14 cellular contexts compared by ENCODE assay signal in genomic region chr4:183449193-183449888, GRCh38. TPM values are rescaled to one million over a fixed set of nuclear protein-coding genes. Genes with fewer than 3 reads are reported as not detected.
DNase-seq lines count a peak whose midpoint lies in the region; ATAC-seq and TF ChIP-seq lines count a peak whose summit lies in the region.
"Had no signal": no experiment of that assay in that cellular context is flagged by ENCODE, and none has a peak within 500 bp of the region (broad histone marks: within the 10 kb centered on the region; RNA-seq: fewer than 3 reads in every experiment).

No MANE protein-coding gene starts in this region.

- ATAC-seq in psoas muscle (no peak), HG03432 (IDR thresholded peaks at IDR 0.05; ENCODE audit: unreplicated experiment) (no peak)
- ATAC-seq: activated T-cell treated with anti-CD3 and anti-CD28 coated beads, Interleukin-2, amount 50 U/mL, for 4 hours; HCT116 had no signal

- H3K27me3 ChIP-seq in CD8-positive, alpha-beta memory T cell (ENCODE audit: insufficient read depth, low read length, poor library complexity, severe bottlenecking), result no peaks in the 10 kb centered on the region
- no peaks in the 10 kb centered on the region for H3K27me3 ChIP-seq in Loucy (ENCODE audit: insufficient read depth, low read length, poor library complexity, severe bottlenecking)
- no peaks in the 10 kb centered on the region for H3K27me3 ChIP-seq in fibroblast of lung (ENCODE audit: control insufficient read depth, insufficient read depth, low read length)
- H3K27me3 ChIP-seq in psoas muscle (ENCODE audit: insufficient read depth in 3 of 3, low read length in 2 of 3), result no peaks in the 10 kb centered on the region

- H3K4me3 Mint-ChIP-seq in CD8-positive, alpha-beta memory T cell, result peak overlapping the region in 2 of 7 donors; percentile 8 to 47
- H3K4me3 Mint-ChIP-seq: activated T-cell treated with anti-CD3 and anti-CD28 coated beads, Interleukin-2, amount 50 U/mL, for 4 hours had no signal

- H3K4me1 ChIP-seq in CD8-positive, alpha-beta memory T cell (ENCODE audit: insufficient read depth, low read length), result peaks cover 44% of the 10 kb centered on the region
- H3K4me1 ChIP-seq in Loucy (ENCODE audit: insufficient read depth, low read length, poor library complexity, severe bottlenecking) (peaks cover 46% of the 10 kb centered on the region), fibroblast of lung (ENCODE audit: control insufficient read depth, extremely low read depth, insufficient read depth, low read length) (peaks cover 5% of the 10 kb centered on the region), psoas muscle (peaks cover 47% of the 10 kb centered on the region)

- DNase-seq in CD8-positive, alpha-beta memory T cell, result no peak
- DNase-seq in fibroblast of lung (ENCODE audit: low read depth in 2 of 2) (peak; percentile 53 to 90), psoas muscle (no peak), NCI-H1092 (lab: John Stamatoyannopoulos, UW) (no peak)
- no peak for DNase-seq in stimulated activated CD8-positive, alpha-beta memory T cell treated with anti-CD3 and anti-CD28 coated beads, Interleukin-4, amount 100 ng/mL, for 48 hours
- DNase-seq: activated T-cell treated with anti-CD3 and anti-CD28 coated beads, Interleukin-2, amount 50 U/mL, for 4 hours; aorta; NCI-H2029; RPMI8226; stimulated activated CD4-positive, alpha-beta T cell treated with anti-CD3 and anti-CD28 coated beads, Interleukin-12 subunit alpha, Interleukin-12 subunit beta, amount 100 ng/mL, for 4 hours had no signal

- H3K27ac Mint-ChIP-seq in CD8-positive, alpha-beta memory T cell, result peak overlapping the region in 6 of 8 donors; percentile 12 to 77 (median 55)

- peaks cover 64% of the 10 kb centered on the region for H3K79me2 ChIP-seq in Loucy (ENCODE audit: insufficient read depth, low read length)
- peaks cover 31% of the 10 kb centered on the region for H3K79me2 ChIP-seq in fibroblast of lung (ENCODE audit: control insufficient read depth, insufficient read depth, low read length)
- H3K79me2 ChIP-seq: parathyroid adenoma had no signal

- peaks cover 7 to 71% (median 11%) of the 10 kb centered on the region in 3 donors for H3K36me3 Mint-ChIP-seq in CD8-positive, alpha-beta memory T cell

- CTCF ChIA-PET in CD8-positive, alpha-beta memory T cell (lab: Charles Lee), result no interaction called here

- intact Hi-C loops in psoas muscle (cut with DNase I), result no loop called here

- H4K20me1 ChIP-seq in Loucy (ENCODE audit: insufficient read depth, low read length, poor library complexity, severe bottlenecking) (peaks cover 54% of the 10 kb centered on the region), fibroblast of lung (ENCODE audit: control insufficient read depth, extremely low read depth, insufficient read depth, low read length) (no peaks in the 10 kb centered on the region)

- H3K36me3 ChIP-seq in CD8-positive, alpha-beta memory T cell (ENCODE audit: insufficient read depth, low read length), result peaks cover 21% of the 10 kb centered on the region
- peaks cover 33% of the 10 kb centered on the region for H3K36me3 ChIP-seq in Loucy (ENCODE audit: insufficient read depth, low read length)
- peaks cover 7% of the 10 kb centered on the region for H3K36me3 ChIP-seq in fibroblast of lung (ENCODE audit: control insufficient read depth, insufficient read depth, low read length)
- peaks cover 3 to 52% of the 10 kb centered on the region in 2 donors for H3K36me3 ChIP-seq in psoas muscle (ENCODE audit: insufficient read depth in 1 of 2, low read depth in 1 of 2)

- H3K4me2 ChIP-seq in Loucy (ENCODE audit: low read depth, low read length, poor library complexity, severe bottlenecking), result peak overlapping the region; percentile 99
- H3K4me2 ChIP-seq in fibroblast of lung (ENCODE audit: extremely low read depth, insufficient read depth, low read length), result no peak overlapping the region

- H3K9me3 Mint-ChIP-seq in CD8-positive, alpha-beta memory T cell, result no peaks in the 10 kb centered on the region
- H3K9me3 Mint-ChIP-seq: activated T-cell treated with anti-CD3 and anti-CD28 coated beads, Interleukin-2, amount 50 U/mL, for 4 hours had no signal

- no peaks in the 10 kb centered on the region for H3K9me2 ChIP-seq in Loucy (replicated peaks; ENCODE audit: low read depth, low read length)

- peaks cover 42 to 59% (median 52%) of the 10 kb centered on the region in 3 donors for H3K4me1 Mint-ChIP-seq in CD8-positive, alpha-beta memory T cell

- WGBS in psoas muscle, 3 donors, result 53 to 69% (median 56%) methylated on average over 5 of the region's 5 CpGs

- H3F3A ChIP-seq in Loucy (ENCODE audit: low read depth), result peaks cover 16% of the 10 kb centered on the region; the same call in 1 of the 2 replicates

- no peaks in the 10 kb centered on the region for H3K9me3 ChIP-seq in CD8-positive, alpha-beta memory T cell (ENCODE audit: low read length)
- no peaks in the 10 kb centered on the region for H3K9me3 ChIP-seq in Loucy (ENCODE audit: insufficient read depth, low read depth, low read length)
- no peaks in the 10 kb centered on the region for H3K9me3 ChIP-seq in fibroblast of lung (ENCODE audit: control insufficient read depth, insufficient read depth, low read depth, low read length)
- H3K9me3 ChIP-seq in psoas muscle, result no peaks in the 10 kb centered on the region

- no peaks in the 10 kb centered on the region for H3K27me3 Mint-ChIP-seq in CD8-positive, alpha-beta memory T cell

- no peak overlapping the region for H2AFZ ChIP-seq in Loucy (ENCODE audit: low read length)
- H2AFZ ChIP-seq in fibroblast of lung (ENCODE audit: low read length), result no peak overlapping the region
- H2AFZ ChIP-seq: parathyroid adenoma had no signal

- H3K9ac ChIP-seq in Loucy (ENCODE audit: low read depth, low read length, poor library complexity, severe bottlenecking), result peak overlapping the region; percentile 98
- no peak overlapping the region for H3K9ac ChIP-seq in fibroblast of lung (ENCODE audit: insufficient read depth, low read length)
- H3K9ac ChIP-seq: parathyroid adenoma had no signal

- no peak overlapping the region for H3K27ac ChIP-seq in CD8-positive, alpha-beta memory T cell (ENCODE audit: low read depth, low read length)
- H3K27ac ChIP-seq in fibroblast of lung (ENCODE audit: insufficient read depth, low read length), result no peak overlapping the region
- H3K27ac ChIP-seq in psoas muscle, result peak overlapping the region; percentile 47
- H3K27ac ChIP-seq: parathyroid adenoma had no signal

- TF ChIP-seq CTCF in Loucy (conservative IDR thresholded peaks at IDR 0.05; ENCODE audit: low read length), result no peak
- no peak for TF ChIP-seq CTCF in fibroblast of lung (conservative IDR thresholded peaks at IDR 0.05 in 1 of 2, IDR thresholded peaks at IDR 0.05 in 1 of 2; ENCODE audit: low read depth in 1 of 2, low read length in 2 of 2)
- TF ChIP-seq CTCF in psoas muscle (IDR thresholded peaks at IDR 0.05), result no peak

- POLR2A ChIA-PET in CD8-positive, alpha-beta memory T cell (lab: Charles Lee), result no interaction called here

- H3K4me3 ChIP-seq in CD8-positive, alpha-beta memory T cell (ENCODE audit: low read length), result no peak overlapping the region
- peak overlapping the region; percentile 84 for H3K4me3 ChIP-seq in Loucy (ENCODE audit: low read length, poor library complexity, severe bottlenecking)
- no peak overlapping the region for H3K4me3 ChIP-seq in fibroblast of lung (replicated peaks in 1 of 4; ENCODE audit: control extremely low read depth in 1 of 4, insufficient read depth in 1 of 4, low read depth in 3 of 4, low read length in 4 of 4)
- H3K4me3 ChIP-seq in psoas muscle, result peak overlapping the region; percentile 1

RNA-seq across cellular contexts. Expression of gene CDKN2AIP, which starts 4.9 kb away (rescaled TPM):
- 10 to 100 TPM; 29.4 to 30.1 TPM for total RNA-seq in CD8-positive, alpha-beta memory T cell
- polyA plus RNA-seq in CD8-positive, alpha-beta memory T cell, result 35.3 TPM
- total RNA-seq in fibroblast of lung (19.0 and 20.5 TPM in 2 replicates), psoas muscle (10 to 100 TPM in 1 of 4 donors, 1 to 10 TPM in 3; 6.9 to 13.1 (median 8.3) TPM)
- polyA plus RNA-seq in fibroblast of lung (15.4 and 15.6 TPM in 2 replicates), psoas muscle (10 to 100 TPM in 2 of 3 donors, 1 to 10 TPM in 1; 6.5 to 21.0 (median 12.3) TPM)
- polyA plus RNA-seq in fibroblast of lung (2012), result 10.4 and 12.7 TPM in 2 replicates
- polyA minus RNA-seq in fibroblast of lung (ENCODE audit: low replicate concordance), result 0.19 and 6.1 TPM in 2 replicates

RNA-seq across cellular contexts. Expression of gene ING2, which starts 55.5 kb away (rescaled TPM):
- 10 to 100 TPM; 10.7 to 11.2 TPM for total RNA-seq in CD8-positive, alpha-beta memory T cell
- 19.7 TPM for polyA plus RNA-seq in CD8-positive, alpha-beta memory T cell
- 5.4 and 7.9 TPM in 2 replicates for total RNA-seq in fibroblast of lung
- polyA plus RNA-seq in fibroblast of lung, result 12.1 and 12.6 TPM in 2 replicates
- 12.7 and 13.6 TPM in 2 replicates for polyA plus RNA-seq in fibroblast of lung (2012)
- 2.6 TPM in 1 of 2 replicates, not detected in the other for polyA minus RNA-seq in fibroblast of lung (ENCODE audit: low replicate concordance)
- total RNA-seq in psoas muscle, result 10 to 100 TPM in 1 of 4 donors, 1 to 10 TPM in 3; 6.3 to 21.7 (median 8.3) TPM
- 10 to 100 TPM; 13.6 to 35.1 (median 28.0) TPM for polyA plus RNA-seq in psoas muscle

Comparison
In these comparisons a context has a peak if more than half of its experiments do, and no peak if none do; other contexts are left out.
1. DNase-seq: peak in fibroblast of lung (2 of 2); none in CD8-positive, alpha-beta memory T cell (0 of 5), psoas muscle (0 of 2), NCI-H1092 (single experiment) and stimulated activated CD8-positive, alpha-beta memory T cell treated with anti-CD3 and anti-CD28 coated beads, Interleukin-4, amount 100 ng/mL, for 48 hours (single experiment).
2. H3K4me3 ChIP-seq: peak in Loucy (single experiment) and psoas muscle (single experiment); none in CD8-positive, alpha-beta memory T cell (single experiment) and fibroblast of lung (0 of 4).